ENCODE assay signal across 9 cellular contexts in genomic region chr12:85029456-85029855, GRCh38. TPM values are rescaled to one million over a fixed set of nuclear protein-coding genes. Genes with fewer than 3 reads are reported as not detected.
DNase-seq lines count a peak whose midpoint lies in the region; ATAC-seq and TF ChIP-seq lines count a peak whose summit lies in the region.
"Had no signal": no experiment of that assay in that cellular context is flagged by ENCODE, and none has a peak within 500 bp of the region (broad histone marks: within the 10 kb centered on the region; RNA-seq: fewer than 3 reads in every experiment).

No MANE protein-coding gene starts in this region.

- no peaks in the 10 kb centered on the region for H3K9me3 ChIP-seq in CD4-positive, alpha-beta T cell (ENCODE audit: control insufficient read depth, low read length)
- no peaks in the 10 kb centered on the region for H3K9me3 ChIP-seq in psoas muscle

- no peaks in the 10 kb centered on the region for H3K4me1 Mint-ChIP-seq in CD4-positive, alpha-beta T cell (ENCODE audit: low read depth)

- POLR2A ChIA-PET in CD4-positive, alpha-beta T cell (lab: Charles Lee), result interaction anchor here (0.6 kb wide), 1 partner anchor 157 kb away, joined by 3 read pairs; no protein-coding TSS in a partner anchor
- POLR2A ChIA-PET in HEK293T (lab: Yijun Ruan, JAX), result interaction anchor here (2.0 kb wide), 1 partner anchor 118 kb away, joined by 7 read pairs; no protein-coding TSS in a partner anchor

- peaks cover 10% of the 10 kb centered on the region for H3K27me3 Mint-ChIP-seq in CD4-positive, alpha-beta T cell

- no peaks in the 10 kb centered on the region for H3K9me3 Mint-ChIP-seq in CD4-positive, alpha-beta T cell

- no peaks in the 10 kb centered on the region for H3K36me3 Mint-ChIP-seq in CD4-positive, alpha-beta T cell (ENCODE audit: low read depth)

- H3K4me1 ChIP-seq in psoas muscle, result no peaks in the 10 kb centered on the region

- intact Hi-C loops in CD4-positive, alpha-beta T cell (cut with DNase I, micrococcal nuclease), result loop anchor here (1.0 to 2.0 kb wide), 2 partner anchors 155 kb away; no protein-coding TSS in a partner anchor
- intact Hi-C loops in psoas muscle (cut with DNase I), result loop anchor here (2.0 to 5.0 kb wide), 2 partner anchors 152 to 155 kb away; no protein-coding TSS in a partner anchor

- CTCF ChIA-PET in CD4-positive, alpha-beta T cell (lab: Charles Lee), result no interaction called here
- CTCF ChIA-PET in HEK293T (lab: Yijun Ruan, JAX), result interaction anchor here (1.5 to 2.8 kb wide), 3 partner anchors 151 to 157 kb away, joined by 3 to 22 read pairs (median 8); no protein-coding TSS in a partner anchor

- no peaks in the 10 kb centered on the region for H3K36me3 ChIP-seq in psoas muscle (ENCODE audit: insufficient read depth in 1 of 2, low read depth in 1 of 2)

- no peak overlapping the region for H3K27ac Mint-ChIP-seq in CD4-positive, alpha-beta T cell

- DNase-seq in CD4-positive, alpha-beta T cell, result no peak
- DNase-seq in HEK293T (ENCODE audit: extremely low spot score) (peak; percentile 10), NCI-H748 (lab: John Stamatoyannopoulos, UW; ENCODE audit: unreplicated experiment) (peak; percentile 50), dermis blood vessel endothelial cell (peak; percentile 39), psoas muscle (no peak), NCI-H187 (lab: John Stamatoyannopoulos, UW) (no peak), MV-4-11 (lab: John Stamatoyannopoulos, UW) (no peak)

- peak; percentile 49 for TF ChIP-seq CTCF in CD4-positive, alpha-beta T cell (IDR thresholded peaks at IDR 0.05)
- peak; percentile 50 for TF ChIP-seq CTCF in psoas muscle (IDR thresholded peaks at IDR 0.05)

- H3K4me3 Mint-ChIP-seq in CD4-positive, alpha-beta T cell, result no peak overlapping the region

- no peak overlapping the region for H3K27ac ChIP-seq in CD4-positive, alpha-beta T cell (ENCODE audit: low read depth, low read length)
- H3K27ac ChIP-seq in psoas muscle, result no peak overlapping the region

- no peak overlapping the region for H3K4me3 ChIP-seq in psoas muscle

- no peaks in the 10 kb centered on the region for H3K27me3 ChIP-seq in CD4-positive, alpha-beta T cell (ENCODE audit: control insufficient read depth, insufficient read depth, low read length)
- H3K27me3 ChIP-seq in psoas muscle (ENCODE audit: insufficient read depth in 3 of 3, low read length in 2 of 3), result peaks cover 0 to 2% (median 0%) of the 10 kb centered on the region in 3 donors

- ATAC-seq in CD4-positive, alpha-beta T cell (ENCODE audit: poor library complexity), result no peak
- ATAC-seq in psoas muscle, result no peak
- ATAC-seq in GM18870 (IDR thresholded peaks at IDR 0.05; ENCODE audit: unreplicated experiment), result no peak

TF ChIP-seq in HEK293T, 16 proteins besides CTCF, POLR2A, EP300 and RAD21:
- TF ChIP-seq FOXM1 (IDR thresholded peaks at IDR 0.05; ENCODE audit: borderline replicate concordance) (no peak), L3MBTL2 (conservative IDR thresholded peaks at IDR 0.05) (no peak), PKNOX1 (IDR thresholded peaks at IDR 0.05) (no peak), SUZ12 (IDR thresholded peaks at IDR 0.05) (no peak)

RNA-seq across cellular contexts. Expression of gene TSPAN19, which starts 6.6 kb away (rescaled TPM):
- total RNA-seq in CD4-positive, alpha-beta T cell, result not detected
- total RNA-seq in dermis blood vessel endothelial cell (under 0.01 TPM in 1 of 2 replicates, not detected in the other), psoas muscle (not detected)
- under 1 TPM in 2 of 3 donors, not detected in 1; 0.04 to 0.06 TPM for polyA plus RNA-seq in psoas muscle
- total RNA-seq: H1 had no signal

RNA-seq across cellular contexts. Expression of gene LRRIQ1, which starts 6.7 kb away (rescaled TPM):
- total RNA-seq in CD4-positive, alpha-beta T cell, result not detected
- total RNA-seq in dermis blood vessel endothelial cell (0.37 and 0.68 TPM in 2 replicates), psoas muscle (under 1 TPM in 1 of 4 donors, not detected in 3; 0.08 TPM)
- polyA plus RNA-seq in psoas muscle, result under 1 TPM in 1 of 3 donors, not detected in 2; 0.31 TPM

Comparison
In these comparisons a context has a peak if more than half of its experiments do, and no peak if none do; other contexts are left out.
1. DNase-seq: peak in HEK293T (single experiment), NCI-H748 (single experiment) and dermis blood vessel endothelial cell (single experiment); none in CD4-positive, alpha-beta T cell (0 of 10), psoas muscle (0 of 2), NCI-H187 (0 of 2) and MV-4-11 (single experiment).